ENCODE assay signal across 15 cellular contexts in genomic region chr6:125155344-125155743, GRCh38. TPM values are rescaled to one million over a fixed set of nuclear protein-coding genes. Genes with fewer than 3 reads are reported as not detected.
DNase-seq lines count a peak whose midpoint lies in the region; ATAC-seq and TF ChIP-seq lines count a peak whose summit lies in the region.
"Had no signal": no experiment of that assay in that cellular context is flagged by ENCODE, and none has a peak within 500 bp of the region (broad histone marks: within the 10 kb centered on the region; RNA-seq: fewer than 3 reads in every experiment).

No MANE protein-coding gene starts in this region.

- H3K27ac ChIP-seq in HUES48 (ENCODE audit: low read depth, low read length) = no peak overlapping the region
- H3K27ac ChIP-seq in breast epithelium = peak overlapping the region; percentile 63 to 90
- H3K27ac ChIP-seq in thoracic aorta = peak overlapping the region; percentile 71 to 77
- H3K27ac ChIP-seq in ovary = no peak overlapping the region
- H3K27ac ChIP-seq: BLaER1, brain microvascular endothelial cell had no signal

- no peaks in the 10 kb centered on the region for H3K36me3 ChIP-seq in HUES48 (ENCODE audit: control insufficient read depth, insufficient read depth, low read length)
- H3K36me3 ChIP-seq in breast epithelium = no peaks in the 10 kb centered on the region
- no peaks in the 10 kb centered on the region for H3K36me3 ChIP-seq in thoracic aorta
- H3K36me3 ChIP-seq in ovary = no peaks in the 10 kb centered on the region
- H3K36me3 ChIP-seq: BLaER1, brain microvascular endothelial cell, tibial nerve had no signal

- H3K4me1 Mint-ChIP-seq in naive thymus-derived CD8-positive, alpha-beta T cell = peaks cover 0 to 11% (median 4%) of the 10 kb centered on the region in 4 donors

- H3K9me3 Mint-ChIP-seq in naive thymus-derived CD8-positive, alpha-beta T cell = peaks cover 0 to 4% (median 0%) of the 10 kb centered on the region in 9 donors
- H3K9me3 Mint-ChIP-seq: activated naive CD4-positive, alpha-beta T cell treated with anti-CD3 and anti-CD28 coated beads, Interleukin-2, amount 50 U/mL, for 24 hours had no signal

- no peak for DNase-seq in breast epithelium (ENCODE audit: low spot score in 2 of 2)
- DNase-seq in naive thymus-derived CD8-positive, alpha-beta T cell = no peak
- DNase-seq in thoracic aorta (ENCODE audit: low spot score) = no peak
- no peak for DNase-seq in erythroblast (lab: John Stamatoyannopoulos, UW)
- no peak for DNase-seq in ovary
- no peak for DNase-seq in NCI-H1048 (lab: John Stamatoyannopoulos, UW)
- DNase-seq: brain microvascular endothelial cell, NCI-H187, NCI-H345, SW 1271 had no signal

- TF ChIP-seq EP300 in ovary (IDR thresholded peaks at IDR 0.05) = no peak

- H3K9ac ChIP-seq in HUES48 (ENCODE audit: low read depth, low read length) = no peak overlapping the region
- H3K9ac ChIP-seq: BLaER1 had no signal

- TF ChIP-seq CTCF in breast epithelium (IDR thresholded peaks at IDR 0.05) (no peak), thoracic aorta (IDR thresholded peaks at IDR 0.05) (no peak), ovary (IDR thresholded peaks at IDR 0.05) (no peak)

- H3K27ac Mint-ChIP-seq in naive thymus-derived CD8-positive, alpha-beta T cell = no peak overlapping the region

- POLR2A ChIA-PET in naive thymus-derived CD8-positive, alpha-beta T cell (lab: Charles Lee) = no interaction called here

- no peak for TF ChIP-seq POLR2A in breast epithelium (IDR thresholded peaks at IDR 0.05)
- no peak for TF ChIP-seq POLR2A in erythroblast (IDR thresholded peaks at IDR 0.05; ENCODE audit: low read length)
- TF ChIP-seq POLR2A in ovary (IDR thresholded peaks at IDR 0.05) = no peak

- no peak for ATAC-seq in naive thymus-derived CD8-positive, alpha-beta T cell
- ATAC-seq in thoracic aorta (ENCODE audit: insufficient number of reproducible peaks, low FRiP score, low read depth) (no peak), GM21381 (IDR thresholded peaks at IDR 0.05; ENCODE audit: unreplicated experiment) (no peak)

- H3K27me3 ChIP-seq in HUES48 (ENCODE audit: control insufficient read depth, insufficient read depth, low read length) (peaks cover 35% of the 10 kb centered on the region), breast epithelium (no peaks in the 10 kb centered on the region), thoracic aorta (replicated peaks; ENCODE audit: insufficient read depth) (no peaks in the 10 kb centered on the region), ovary (no peaks in the 10 kb centered on the region)
- H3K27me3 ChIP-seq: brain microvascular endothelial cell, tibial nerve had no signal

- intact Hi-C loops in breast epithelium (cut with DNase I; ENCODE audit: low total_unique reads) (no loop called here), ovary (cut with DNase I) (loop anchor here in 3 of 4 donors (10.0 kb wide), 2 partner anchors 149 to 589 kb away; partner anchors contain the start of genes HDDC2 (in 2 of the 3) and HEY2 (in 1 of the 3))

- H3K4me1 ChIP-seq in HUES48 (ENCODE audit: control insufficient read depth, insufficient read depth, low read length) (no peaks in the 10 kb centered on the region), breast epithelium (peaks cover 0 to 3% of the 10 kb centered on the region in 2 donors), thoracic aorta (ENCODE audit: control insufficient read depth in 1 of 2, low read depth in 2 of 2) (peaks cover 0 to 14% of the 10 kb centered on the region in 2 donors), ovary (ENCODE audit: insufficient read depth) (peaks cover 3% of the 10 kb centered on the region)

- H3K9me3 ChIP-seq in HUES48 (ENCODE audit: control insufficient read depth, insufficient read depth, low read length) = no peaks in the 10 kb centered on the region
- no peaks in the 10 kb centered on the region for H3K9me3 ChIP-seq in breast epithelium
- no peaks in the 10 kb centered on the region for H3K9me3 ChIP-seq in thoracic aorta
- H3K9me3 ChIP-seq in ovary = no peaks in the 10 kb centered on the region
- H3K9me3 ChIP-seq: tibial nerve had no signal

- 91 to 97% (median 97%) methylated on average over 2 of the region's 2 CpGs for WGBS in ovary, 3 donors

- H3K4me3 ChIP-seq in HUES48 (ENCODE audit: low read depth, low read length) (0 out of 2 replicates have a peak overlapping the region, but pooled peaks have one; percentile 67), breast epithelium (peak overlapping the region; percentile 55 to 91 (median 73)), thoracic aorta (no peak overlapping the region), ovary (no peak overlapping the region)
- H3K4me3 ChIP-seq: BLaER1 had no signal

- peaks cover 0 to 4% (median 0%) of the 10 kb centered on the region in 3 donors for H3K36me3 Mint-ChIP-seq in naive thymus-derived CD8-positive, alpha-beta T cell
- H3K36me3 Mint-ChIP-seq: activated naive CD4-positive, alpha-beta T cell treated with anti-CD3 and anti-CD28 coated beads, Interleukin-2, amount 50 U/mL, for 24 hours had no signal

- H3K4me3 Mint-ChIP-seq in naive thymus-derived CD8-positive, alpha-beta T cell = peak overlapping the region in 6 of 10 donors; percentile 7 to 68 (median 24)

- H3K27me3 Mint-ChIP-seq in naive thymus-derived CD8-positive, alpha-beta T cell = peaks cover 21 to 55% (median 36%) of the 10 kb centered on the region in 5 donors

RNA-seq across cellular contexts. Expression of gene TPD52L1, which starts 1.8 kb away (rescaled TPM):
- total RNA-seq in breast epithelium = 100 to 1,000 TPM in 1 of 3 donors, 10 to 100 TPM in 2; 27.2 to 266 (median 81.3) TPM
- total RNA-seq in naive thymus-derived CD8-positive, alpha-beta T cell = not detected
- not detected for polyA plus RNA-seq in naive thymus-derived CD8-positive, alpha-beta T cell
- total RNA-seq in thoracic aorta = 10 to 100 TPM; 37.1 to 73.5 TPM
- total RNA-seq in ovary = 100 to 1,000 TPM in 1 of 7 donors, 10 to 100 TPM in 6; 14.4 to 154 (median 31.6) TPM
- 10 to 100 TPM; 18.8 to 27.4 TPM for polyA plus RNA-seq in ovary

Comparison
In these comparisons a context has a peak if more than half of its experiments do, and no peak if none do; other contexts are left out.
1. H3K27ac ChIP-seq: peak in breast epithelium (2 of 2) and thoracic aorta (2 of 2); none in HUES48 (single experiment) and ovary (0 of 2).
2. H3K4me3 ChIP-seq: peak in HUES48 (single experiment) and breast epithelium (3 of 3); none in thoracic aorta (single experiment) and ovary (single experiment).
3. RNA of gene TPD52L1, which starts 1.8 kb away (total RNA-seq): 27.2 to 266 TPM in breast epithelium, 37.1 to 73.5 TPM in thoracic aorta and 14.4 to 154 TPM in ovary; not detected in naive thymus-derived CD8-positive, alpha-beta T cell; every median in the first group is over 10 times any median in the second.